ENCODE assay signal across 8 cellular contexts in genomic region chr16:82229800-82230619, GRCh38. TPM values are rescaled to one million over a fixed set of nuclear protein-coding genes. Genes with fewer than 3 reads are reported as not detected.
DNase-seq lines count a peak whose midpoint lies in the region; ATAC-seq and TF ChIP-seq lines count a peak whose summit lies in the region.

No MANE protein-coding gene starts in this region.

- no peak for TF ChIP-seq POLR2A in sigmoid colon (IDR thresholded peaks at IDR 0.05)

- intact Hi-C loops in sigmoid colon (cut with DNase I): loop anchor here (1.0 to 2.0 kb wide), 3 partner anchors 199 to 340 kb away; no protein-coding TSS in a partner anchor

- CTCF ChIA-PET in T-cell (lab: Charles Lee): interaction anchor here (0.5 to 2.4 kb wide), 12 partner anchors 13 to 361 kb away, joined by 3 to 16 read pairs (median 4); partner anchors contain the start of gene MPHOSPH6 (in 1 of the 2)

- H3K27me3 Mint-ChIP-seq in T-cell: peaks cover 9 to 19% of the 10 kb centered on the region in 2 donors

- no peaks in the 10 kb centered on the region for H3K36me3 ChIP-seq in sigmoid colon

- peak; percentile 68 to 93 (median 88) for TF ChIP-seq CTCF in sigmoid colon (IDR thresholded peaks at IDR 0.05)

- H3K4me3 Mint-ChIP-seq in T-cell: no peak overlapping the region

- H3K9me3 Mint-ChIP-seq in T-cell: no peaks in the 10 kb centered on the region

- H3K36me3 Mint-ChIP-seq in T-cell: no peaks in the 10 kb centered on the region

- peaks cover 0 to 4% (median 0%) of the 10 kb centered on the region in 4 donors for H3K4me1 ChIP-seq in sigmoid colon

- no peak overlapping the region for H3K27ac ChIP-seq in sigmoid colon

- H3K4me3 ChIP-seq in sigmoid colon: no peak overlapping the region

- WGBS in sigmoid colon, 2 donors: 39 to 43% methylated on average over 6 of the region's 6 CpGs

- H3K9me3 ChIP-seq in sigmoid colon: no peaks in the 10 kb centered on the region

- H3K27me3 ChIP-seq in sigmoid colon: no peaks in the 10 kb centered on the region

- ATAC-seq in T-cell (replicated peaks in 1 of 4) (no peak), GM18909 (IDR thresholded peaks at IDR 0.05; ENCODE audit: poor library complexity, unreplicated experiment) (no peak)

- peak; percentile 11 for DNase-seq in GM04503 (ENCODE audit: low read depth)
- DNase-seq in NCI-H1092 (lab: John Stamatoyannopoulos, UW): peak; percentile 76
- peak in 32 of 34 experiments; percentile 1 to 62 (median 32) for DNase-seq in T-cell
- DNase-seq in anterior cingulate cortex (lab: John Stamatoyannopoulos, UW): peak in 48 of 58 donors; percentile 2 to 76 (median 32)
- DNase-seq in hepatic stellate cell (ENCODE audit: low spot score): peak; percentile 43
- peak; percentile 79 for DNase-seq in sigmoid colon
- DNase-seq in cerebellar nuclear complex (lab: John Stamatoyannopoulos, UW): no peak

- no peaks in the 10 kb centered on the region for H3K4me1 Mint-ChIP-seq in T-cell

- TF ChIP-seq EP300 in sigmoid colon (IDR thresholded peaks at IDR 0.05): no peak

- POLR2A ChIA-PET in T-cell (lab: Charles Lee): no interaction called here

- no peak overlapping the region for H3K27ac Mint-ChIP-seq in T-cell

RNA-seq across cellular contexts. Expression of gene MPHOSPH6, which starts 60.0 kb away (rescaled TPM):
- total RNA-seq in T-cell: 10 to 100 TPM; 12.0 to 28.9 (median 19.0) TPM
- total RNA-seq in sigmoid colon: 10 to 100 TPM; 20.0 to 39.1 (median 27.8) TPM
- 10 to 100 TPM; 25.8 to 35.8 (median 27.5) TPM for polyA plus RNA-seq in sigmoid colon

Comparison
In these comparisons a context has a peak if more than half of its experiments do, and no peak if none do; other contexts are left out.
1. DNase-seq: peak in GM04503 (single experiment), NCI-H1092 (single experiment), T-cell (32 of 34), anterior cingulate cortex (48 of 58), hepatic stellate cell (single experiment) and sigmoid colon (single experiment); none in cerebellar nuclear complex (0 of 2).